In genomic region chr17:67052720-67053437, GRCh38 we compare ENCODE assay signal across 25 cellular contexts. TPM values are rescaled to one million over a fixed set of nuclear protein-coding genes. Genes with fewer than 3 reads are reported as not detected.
"Had no signal": no experiment of that assay in that cellular context is flagged by ENCODE, and none has a peak within 500 bp of the region (broad histone marks: within the 10 kb centered on the region; RNA-seq: fewer than 3 reads in every experiment).

No MANE protein-coding gene starts in this region.

- H3K9me3 ChIP-seq: neutrophil, testis, vagina had no signal

- H3K4me3 Mint-ChIP-seq: activated naive CD8-positive, alpha-beta T cell treated with anti-CD3 and anti-CD28 coated beads for 36 hours; activated T-cell treated with anti-CD3 and anti-CD28 coated beads, Interleukin-2, amount 50 U/mL, for 24 hours; activated T-helper 17 cell treated with anti-CD3 and anti-CD28 coated beads, Interleukin-2, amount 50 U/mL, for 72 hours; central memory CD8-positive, alpha-beta T cell; naive thymus-derived CD8-positive, alpha-beta T cell; stimulated activated memory B cell treated with anti-CD40 and anti-IgM and Interleukin-4, amounts not matched to agents 10 μg/mL and 1 μg/mL and 100 μg/mL, for 72 hours; T-helper 17 cell; type B pancreatic cell had no signal

- H3K4me1 ChIP-seq: left lung, right lobe of liver, testis, vagina had no signal

- H3K27ac ChIP-seq: epithelial cell of prostate, left lung, neutrophil, parathyroid adenoma, right lobe of liver, testis, vagina had no signal

- H3K27me3 Mint-ChIP-seq: activated naive CD8-positive, alpha-beta T cell treated with anti-CD3 and anti-CD28 coated beads for 36 hours; activated T-cell treated with anti-CD3 and anti-CD28 coated beads, Interleukin-2, amount 50 U/mL, for 24 hours; activated T-helper 17 cell treated with anti-CD3 and anti-CD28 coated beads, Interleukin-2, amount 50 U/mL, for 72 hours; central memory CD8-positive, alpha-beta T cell; naive thymus-derived CD8-positive, alpha-beta T cell; stimulated activated memory B cell treated with anti-CD40 and anti-IgM and Interleukin-4, amounts not matched to agents 10 μg/mL and 1 μg/mL and 100 μg/mL, for 72 hours; T-helper 17 cell; type B pancreatic cell had no signal

- H3K27me3 ChIP-seq: left lung, neutrophil, right lobe of liver, testis, vagina had no signal

- DNase-seq: activated CD4-positive, alpha-beta T cell treated with anti-CD3 and anti-CD28 coated beads for 4 hours; activated CD4-positive, alpha-beta T cell treated with anti-CD3 and anti-CD28 coated beads, Interleukin-2, amount 50 U/mL, for 48 hours; activated CD4-positive, CD25-positive, alpha-beta regulatory T cell; activated naive CD8-positive, alpha-beta T cell treated with anti-CD3 and anti-CD28 coated beads for 36 hours; left lung; naive thymus-derived CD8-positive, alpha-beta T cell; right lobe of liver; small intestine; stimulated activated CD4-positive, alpha-beta T cell treated with anti-CD3 and anti-CD28 coated beads, Interleukin-15, amount 100 ng/mL, for 24 hours; SW 1271; T-helper 17 cell; testis had no signal

- H3K27ac Mint-ChIP-seq: activated naive CD8-positive, alpha-beta T cell treated with anti-CD3 and anti-CD28 coated beads for 36 hours; activated T-cell treated with anti-CD3 and anti-CD28 coated beads, Interleukin-2, amount 50 U/mL, for 24 hours; activated T-helper 17 cell treated with anti-CD3 and anti-CD28 coated beads, Interleukin-2, amount 50 U/mL, for 72 hours; naive thymus-derived CD8-positive, alpha-beta T cell; stimulated activated memory B cell treated with anti-CD40 and anti-IgM and Interleukin-4, amounts not matched to agents 10 μg/mL and 1 μg/mL and 100 μg/mL, for 72 hours; T-helper 17 cell; type B pancreatic cell had no signal

- H3K36me3 ChIP-seq: left lung, neutrophil, right lobe of liver, vagina had no signal

- H3K36me3 Mint-ChIP-seq: type B pancreatic cell had no signal

- H3K4me1 Mint-ChIP-seq: activated naive CD8-positive, alpha-beta T cell treated with anti-CD3 and anti-CD28 coated beads for 36 hours; activated T-helper 17 cell treated with anti-CD3 and anti-CD28 coated beads, Interleukin-2, amount 50 U/mL, for 72 hours; central memory CD8-positive, alpha-beta T cell; naive thymus-derived CD8-positive, alpha-beta T cell had no signal

- H3K4me3 ChIP-seq: left lung, lung, right lobe of liver, testis, vagina had no signal

RNA-seq across cellular contexts. Expression of gene CACNG1, which starts 8.5 kb away (rescaled TPM):
- total RNA-seq: activated naive CD8-positive, alpha-beta T cell treated with anti-CD3 and anti-CD28 coated beads for 36 hours; activated T-helper 17 cell treated with anti-CD3 and anti-CD28 coated beads, Interleukin-2, amount 50 U/mL, for 72 hours; astrocyte; fibroblast of villous mesenchyme; kidney epithelial cell; left lung; lung; naive thymus-derived CD8-positive, alpha-beta T cell; right lobe of liver; T-helper 17 cell; testis; vagina had no signal
- polyA plus RNA-seq: naive thymus-derived CD8-positive, alpha-beta T cell; small intestine had no signal
